1 cellular context compared by ENCODE assay signal in genomic region chr5:176870110-176870591, GRCh38.
TF ChIP-seq lines count a peak whose summit lies in the region.

No MANE protein-coding gene starts in this region.

TF ChIP-seq in HEK293, 187 proteins besides CTCF, POLR2A, EP300 and RAD21 (continued from another document):
- no peak for TF ChIP-seq BCL11B (tag by site-specific recombination; IDR thresholded peaks at IDR 0.05; ENCODE audit: low read depth)
- TF ChIP-seq ZSCAN23 (tag by site-specific recombination; IDR thresholded peaks at IDR 0.05), result no peak
- TF ChIP-seq ZBTB7A (tag by site-specific recombination; IDR thresholded peaks at IDR 0.05; ENCODE audit: low read depth), result no peak
- no peak for TF ChIP-seq ZNF529 (tag by site-specific recombination; IDR thresholded peaks at IDR 0.05; ENCODE audit: insufficient replicate concordance)
- no peak for TF ChIP-seq ZNF404 (tag by site-specific recombination; IDR thresholded peaks at IDR 0.05)
- TF ChIP-seq ZNF335 (tag by site-specific recombination; conservative IDR thresholded peaks at IDR 0.05), result peak; percentile 28; the same call in 1 of the 2 replicates
- no peak for TF ChIP-seq ZSCAN30 (tag by site-specific recombination; IDR thresholded peaks at IDR 0.05)
- TF ChIP-seq ZBTB6 (tag by site-specific recombination; IDR thresholded peaks at IDR 0.05), result no peak
- no peak for TF ChIP-seq ZNF571 (tag by site-specific recombination; IDR thresholded peaks at IDR 0.05)
- TF ChIP-seq ZNF777 (tag by site-specific recombination; IDR thresholded peaks at IDR 0.05; ENCODE audit: borderline replicate concordance), result no peak
- TF ChIP-seq ZNF843 (tag by site-specific recombination; IDR thresholded peaks at IDR 0.05), result no peak
- TF ChIP-seq PRDM6 (tag by site-specific recombination; IDR thresholded peaks at IDR 0.05), result no peak
- no peak for TF ChIP-seq TSHZ1 (tag by site-specific recombination; IDR thresholded peaks at IDR 0.05; ENCODE audit: borderline replicate concordance)
- TF ChIP-seq WT1 (tag by site-specific recombination; IDR thresholded peaks at IDR 0.05), result no peak
- TF ChIP-seq ZNF610 (tag by site-specific recombination; IDR thresholded peaks at IDR 0.05; ENCODE audit: borderline replicate concordance), result no peak
- no peak for TF ChIP-seq ZNF792 (tag by site-specific recombination; IDR thresholded peaks at IDR 0.05)
- TF ChIP-seq ZNF132 (tag by site-specific recombination; IDR thresholded peaks at IDR 0.05; ENCODE audit: borderline replicate concordance), result no peak
- TF ChIP-seq HOXA7 (CRISPR knock-in tag; IDR thresholded peaks at IDR 0.05; ENCODE audit: borderline replicate concordance), result no peak
- TF ChIP-seq PBX3 (CRISPR knock-in tag; IDR thresholded peaks at IDR 0.05), result no peak
- no peak for TF ChIP-seq ZBTB49 (tag by site-specific recombination; IDR thresholded peaks at IDR 0.05; ENCODE audit: low read depth)
- TF ChIP-seq PRDM2 (tag by site-specific recombination; IDR thresholded peaks at IDR 0.05; ENCODE audit: borderline replicate concordance), result no peak
- no peak for TF ChIP-seq ZNF37A (tag by site-specific recombination; IDR thresholded peaks at IDR 0.05)
- TF ChIP-seq ZNF121 (tag by site-specific recombination; IDR thresholded peaks at IDR 0.05), result no peak
- TF ChIP-seq ZBTB48 (tag by site-specific recombination; IDR thresholded peaks at IDR 0.05), result no peak; the same call in 1 of the 2 replicates
- TF ChIP-seq ZNF701 (tag by site-specific recombination; IDR thresholded peaks at IDR 0.05), result no peak
- no peak for TF ChIP-seq ZNF10 (tag by site-specific recombination; IDR thresholded peaks at IDR 0.05)
- no peak for TF ChIP-seq ZNF202 (tag by site-specific recombination; IDR thresholded peaks at IDR 0.05; ENCODE audit: borderline replicate concordance)
- no peak for TF ChIP-seq ZNF768 (tag by site-specific recombination; IDR thresholded peaks at IDR 0.05)
- TF ChIP-seq GLIS2 (tag by site-specific recombination; IDR thresholded peaks at IDR 0.05), result 0 out of 2 replicates have a peak, but pooled peaks have one; percentile 14
- TF ChIP-seq EGR2 (tag by site-specific recombination; IDR thresholded peaks at IDR 0.05; ENCODE audit: low read depth), result no peak
- no peak for TF ChIP-seq MEIS1 (CRISPR knock-in tag; IDR thresholded peaks at IDR 0.05; ENCODE audit: borderline replicate concordance)
- TF ChIP-seq ZNF112 (tag by site-specific recombination; IDR thresholded peaks at IDR 0.05), result no peak
- TF ChIP-seq ZFP41 (tag by site-specific recombination; IDR thresholded peaks at IDR 0.05; ENCODE audit: borderline replicate concordance), result no peak
- TF ChIP-seq REPIN1 (tag by site-specific recombination; IDR thresholded peaks at IDR 0.05; ENCODE audit: low read depth), result no peak
- peak; percentile 23; the same call in 1 of the 2 replicates for TF ChIP-seq ZBTB8A (tag by site-specific recombination; IDR thresholded peaks at IDR 0.05)
- TF ChIP-seq KLF7 (tag by site-specific recombination; IDR thresholded peaks at IDR 0.05; ENCODE audit: borderline replicate concordance), result no peak
- no peak; the same call in 1 of the 2 replicates for TF ChIP-seq ZNF654 (tag by site-specific recombination; IDR thresholded peaks at IDR 0.05; ENCODE audit: low read depth)
- TF ChIP-seq ZNF398 (tag by site-specific recombination; IDR thresholded peaks at IDR 0.05), result no peak
- TF ChIP-seq KLF10 (tag by site-specific recombination; IDR thresholded peaks at IDR 0.05), result no peak
